Comparison of ENCODE assay signal across 8 cellular contexts in genomic region chr13:30673669-30674521, GRCh38. TPM values are rescaled to one million over a fixed set of nuclear protein-coding genes. Genes with fewer than 3 reads are reported as not detected.
DNase-seq lines count a peak whose midpoint lies in the region; ATAC-seq, FAIRE-seq and TF ChIP-seq lines count a peak whose summit lies in the region.

No MANE protein-coding gene starts in this region.

- H3K36me3 Mint-ChIP-seq in WTC11 = no peaks in the 10 kb centered on the region

- H3K4me1 Mint-ChIP-seq in WTC11 = peaks cover 6% of the 10 kb centered on the region

- CTCF ChIA-PET in WTC11 (lab: Charles Lee) = no interaction called here

- peak; percentile 36 for FAIRE-seq in islet of Langerhans (lab: Jason Lieb, UNC)

- in situ Hi-C loops in ACHN (cut with HindIII; ENCODE audit: low pct_ligation_motif_present, low pct_unique_long_range_greater_than_20kb, low sequenced_read_pairs) = loop anchor here (25.0 kb wide), 1 partner anchor 113 kb away; no protein-coding TSS in a partner anchor

- H3K9me3 Mint-ChIP-seq in WTC11 = no peaks in the 10 kb centered on the region; the same call in 1 of the 2 replicates

- DNase-seq in ACHN (peak; percentile 86), NCI-H2227 treated with DMSO at 0.1 percent for 48 hours (lab: John Stamatoyannopoulos, UW) (peak; percentile 76), WTC11 (ENCODE audit: low spot score) (peak; percentile 85), cardiac fibroblast (ENCODE audit: low read depth in 2 of 2) (peak; percentile 86 to 87)
- peak; percentile 92 for DNase-seq in stimulated activated CD4-positive, alpha-beta T cell treated with anti-CD3 and anti-CD28 coated beads, Interleukin-12 subunit alpha, Interleukin-12 subunit beta, amount 100 ng/mL, for 4 hours

- peak; percentile 42; the same call in 1 of the 2 replicates for TF ChIP-seq CTCF in WTC11 (IDR thresholded peaks at IDR 0.05)
- peak; percentile 49 for TF ChIP-seq CTCF in cardiac fibroblast (IDR thresholded peaks at IDR 0.05; ENCODE audit: low read depth, low read length)

- H3K4me3 ChIP-seq in cardiac fibroblast (replicated peaks in 1 of 2; ENCODE audit: low read depth in 2 of 2, low read length in 2 of 2) = peak overlapping the region; percentile 44 to 56

- POLR2A ChIA-PET in WTC11 (lab: Charles Lee) = no interaction called here

- no peak overlapping the region for H3K27ac Mint-ChIP-seq in WTC11

- peaks cover 23% of the 10 kb centered on the region for H3K27me3 Mint-ChIP-seq in WTC11 (ENCODE audit: low read depth)

- ATAC-seq in GM18861 (IDR thresholded peaks at IDR 0.05; ENCODE audit: unreplicated experiment) (peak; percentile 85), HG03103 (IDR thresholded peaks at IDR 0.05; ENCODE audit: low read depth, unreplicated experiment) (peak; percentile 78), WTC11 (peak; percentile 92)

- H3K4me3 Mint-ChIP-seq in WTC11 = peak overlapping the region; percentile 83

TF ChIP-seq in WTC11, 78 proteins besides CTCF, POLR2A, EP300 and RAD21 (continues in another document):
- TF ChIP-seq CREM (CRISPR knock-in tag; IDR thresholded peaks at IDR 0.05) (peak; percentile 79), OVOL2 (CRISPR knock-in tag; IDR thresholded peaks at IDR 0.05; ENCODE audit: borderline replicate concordance) (no peak), NFE2L1 (CRISPR knock-in tag; IDR thresholded peaks at IDR 0.05) (0 out of 2 replicates have a peak, but pooled peaks have one; percentile 62), RORB (CRISPR knock-in tag; IDR thresholded peaks at IDR 0.05) (no peak), IRF1 (CRISPR knock-in tag; IDR thresholded peaks at IDR 0.05) (no peak), ZNF532 (CRISPR knock-in tag; IDR thresholded peaks at IDR 0.05; ENCODE audit: borderline replicate concordance) (no peak), ZBTB21 (CRISPR knock-in tag; IDR thresholded peaks at IDR 0.05; ENCODE audit: borderline replicate concordance) (no peak), ZNF396 (CRISPR knock-in tag; IDR thresholded peaks at IDR 0.05; ENCODE audit: borderline replicate concordance) (no peak), ZNF121 (CRISPR knock-in tag; IDR thresholded peaks at IDR 0.05) (no peak), GTF2I (CRISPR knock-in tag; conservative IDR thresholded peaks at IDR 0.05) (no peak), NFYB (CRISPR knock-in tag; conservative IDR thresholded peaks at IDR 0.05; ENCODE audit: low read depth) (0 out of 2 replicates have a peak, but pooled peaks have one; percentile 23), TCF7 (CRISPR knock-in tag; IDR thresholded peaks at IDR 0.05; ENCODE audit: low read depth) (peak; percentile 56; the same call in 1 of the 2 replicates), ZNF671 (CRISPR knock-in tag; IDR thresholded peaks at IDR 0.05) (no peak), ZNF416 (CRISPR knock-in tag; IDR thresholded peaks at IDR 0.05) (no peak), ZNF263 (CRISPR knock-in tag; IDR thresholded peaks at IDR 0.05; ENCODE audit: low read depth) (no peak), SOX15 (CRISPR knock-in tag; IDR thresholded peaks at IDR 0.05) (no peak), NR3C1 (CRISPR knock-in tag; conservative IDR thresholded peaks at IDR 0.05; ENCODE audit: low read depth) (no peak), AR (CRISPR knock-in tag; IDR thresholded peaks at IDR 0.05) (no peak), TEAD1 (CRISPR knock-in tag; IDR thresholded peaks at IDR 0.05) (no peak), ZNF512 (CRISPR knock-in tag; IDR thresholded peaks at IDR 0.05; ENCODE audit: borderline replicate concordance) (no peak), E2F5 (CRISPR knock-in tag; IDR thresholded peaks at IDR 0.05) (peak; percentile 84; the same call in 1 of the 2 replicates), RELA (CRISPR knock-in tag; IDR thresholded peaks at IDR 0.05; ENCODE audit: borderline replicate concordance) (no peak; the same call in 1 of the 2 replicates), EMX1 (CRISPR knock-in tag; IDR thresholded peaks at IDR 0.05) (0 out of 2 replicates have a peak, but pooled peaks have one; percentile 18), CREB1 (CRISPR knock-in tag; IDR thresholded peaks at IDR 0.05) (peak; percentile 58; the same call in 1 of the 2 replicates)

RNA-seq across cellular contexts. Expression of gene USPL1, which starts 56.2 kb away (rescaled TPM):
- total RNA-seq in WTC11 (2021) = 14.3 to 15.9 TPM (median 15.4 TPM) in 3 replicates

Comparison
In these comparisons a context has a peak if more than half of its experiments do, and no peak if none do; other contexts are left out.
1. Peak in every context shown above with its lines: DNase-seq, ATAC-seq and H3K4me3 ChIP-seq.